ENCODE assay signal across 8 cellular contexts in genomic region chr14:35879654-35880249, GRCh38. TPM values are rescaled to one million over a fixed set of nuclear protein-coding genes. Genes with fewer than 3 reads are reported as not detected.
DNase-seq lines count a peak whose midpoint lies in the region; ATAC-seq and TF ChIP-seq lines count a peak whose summit lies in the region.

No MANE protein-coding gene starts in this region.

- H3K9me3 Mint-ChIP-seq in activated CD4-positive, alpha-beta memory T cell treated with anti-CD3 and anti-CD28 coated beads for 36 hours: no peaks in the 10 kb centered on the region

- CTCF ChIA-PET in activated CD4-positive, alpha-beta memory T cell treated with anti-CD3 and anti-CD28 coated beads for 36 hours (lab: Charles Lee): interaction anchor here (0.7 to 1.8 kb wide), 7 partner anchors 10 to 1063 kb away, joined by 3 to 22 read pairs (median 5); no protein-coding TSS in a partner anchor

- H3K4me3 Mint-ChIP-seq in activated CD4-positive, alpha-beta memory T cell treated with anti-CD3 and anti-CD28 coated beads for 36 hours: no peak overlapping the region

- peak in 3 of 6 experiments; percentile 16 to 27 (median 20) for TF ChIP-seq CTCF in upper lobe of left lung (IDR thresholded peaks at IDR 0.05)

- H3K4me3 ChIP-seq in upper lobe of left lung: no peak overlapping the region

- intact Hi-C loops in activated CD4-positive, alpha-beta memory T cell treated with anti-CD3 and anti-CD28 coated beads for 36 hours (cut with micrococcal nuclease): loop anchor here (5.0 kb wide), 1 partner anchor 493 kb away; no protein-coding TSS in a partner anchor

- 76 to 83% methylated on average over 1 of the region's 1 CpG for WGBS in upper lobe of left lung, 2 donors

- no peak for TF ChIP-seq EP300 in upper lobe of left lung (IDR thresholded peaks at IDR 0.05)

- in situ Hi-C loops in SK-MEL-5 (cut with HindIII; ENCODE audit: low pct_unique_long_range_greater_than_20kb, low sequenced_read_pairs): no loop called here

- no peaks in the 10 kb centered on the region for H3K27me3 ChIP-seq in upper lobe of left lung

- H3K27ac Mint-ChIP-seq in activated CD4-positive, alpha-beta memory T cell treated with anti-CD3 and anti-CD28 coated beads for 36 hours: no peak overlapping the region

- H3K36me3 Mint-ChIP-seq in activated CD4-positive, alpha-beta memory T cell treated with anti-CD3 and anti-CD28 coated beads for 36 hours: no peaks in the 10 kb centered on the region

- TF ChIP-seq POLR2A in upper lobe of left lung (IDR thresholded peaks at IDR 0.05): no peak

- no peaks in the 10 kb centered on the region for H3K4me1 Mint-ChIP-seq in activated CD4-positive, alpha-beta memory T cell treated with anti-CD3 and anti-CD28 coated beads for 36 hours (ENCODE audit: low read depth)

- peak; percentile 17 for DNase-seq in EH (ENCODE audit: low read depth)
- peak; percentile 42 for DNase-seq in SK-MEL-5 (ENCODE audit: low read depth, low spot score)
- DNase-seq in left lobe of liver (ENCODE audit: low spot score): no peak
- no peak for DNase-seq in activated CD4-positive, alpha-beta memory T cell treated with anti-CD3 and anti-CD28 coated beads for 36 hours
- DNase-seq in upper lobe of left lung: no peak
- DNase-seq in activated CD4-positive, alpha-beta T cell treated with anti-CD3 and anti-CD28 coated beads for 4 hours: no peak

- peak; percentile 58 for ATAC-seq in HG03175 (IDR thresholded peaks at IDR 0.05; ENCODE audit: unreplicated experiment)
- ATAC-seq in left lobe of liver: peak; percentile 47
- no peak for ATAC-seq in HG02973 (IDR thresholded peaks at IDR 0.05; ENCODE audit: unreplicated experiment)
- no peak for ATAC-seq in upper lobe of left lung (ENCODE audit: low FRiP score in 2 of 2)

- H3K36me3 ChIP-seq in upper lobe of left lung: no peaks in the 10 kb centered on the region

- no peak overlapping the region for H3K27ac ChIP-seq in upper lobe of left lung

- POLR2A ChIA-PET in activated CD4-positive, alpha-beta memory T cell treated with anti-CD3 and anti-CD28 coated beads for 36 hours (lab: Charles Lee): no interaction called here

- H3K4me1 ChIP-seq in upper lobe of left lung: peaks cover 5 to 22% (median 13%) of the 10 kb centered on the region in 4 donors

- H3K27me3 Mint-ChIP-seq in activated CD4-positive, alpha-beta memory T cell treated with anti-CD3 and anti-CD28 coated beads for 36 hours: no peaks in the 10 kb centered on the region

- no peaks in the 10 kb centered on the region for H3K9me3 ChIP-seq in upper lobe of left lung

RNA-seq across cellular contexts. Expression of gene BRMS1L, which starts 53.6 kb away (rescaled TPM):
- 3.5 and 4.0 TPM in 2 replicates for total RNA-seq in SK-MEL-5 (2014; rRNA removed; shearing (Covaris generic))
- 5.7 and 7.4 TPM in 2 replicates for polyA plus RNA-seq in SK-MEL-5 (2015; cell fraction: cytosol; rRNA removed)
- polyA plus RNA-seq in SK-MEL-5 (2015; cell fraction: nucleus; rRNA removed): 4.4 and 11.5 TPM in 2 replicates
- 2.8 TPM for total RNA-seq in left lobe of liver
- total RNA-seq in activated CD4-positive, alpha-beta memory T cell treated with anti-CD3 and anti-CD28 coated beads for 36 hours: 1 to 10 TPM; 5.6 to 6.1 TPM
- total RNA-seq in upper lobe of left lung: 10 to 100 TPM in 1 of 6 donors, 1 to 10 TPM in 5; 2.1 to 14.4 (median 6.7) TPM

Comparison
In these comparisons a context has a peak if more than half of its experiments do, and no peak if none do; other contexts are left out.
1. DNase-seq: peak in EH (single experiment) and SK-MEL-5 (single experiment); none in left lobe of liver (single experiment), activated CD4-positive, alpha-beta memory T cell treated with anti-CD3 and anti-CD28 coated beads for 36 hours (single experiment), upper lobe of left lung (0 of 2) and activated CD4-positive, alpha-beta T cell treated with anti-CD3 and anti-CD28 coated beads for 4 hours (0 of 2).
2. ATAC-seq: peak in HG03175 (single experiment) and left lobe of liver (single experiment); none in HG02973 (single experiment) and upper lobe of left lung (0 of 2).